ENCODE assay signal across 10 cellular contexts in genomic region chr19:58009301-58009665, GRCh38. TPM values are rescaled to one million over a fixed set of nuclear protein-coding genes. Genes with fewer than 3 reads are reported as not detected.
DNase-seq lines count a peak whose midpoint lies in the region; ATAC-seq and TF ChIP-seq lines count a peak whose summit lies in the region.
"Had no signal": no experiment of that assay in that cellular context is flagged by ENCODE, and none has a peak within 500 bp of the region (broad histone marks: within the 10 kb centered on the region; RNA-seq: fewer than 3 reads in every experiment).

No MANE protein-coding gene starts in this region.

- H3K27me3 ChIP-seq in DND-41 (ENCODE audit: insufficient read depth, low read length, poor library complexity) (no peaks in the 10 kb centered on the region), esophagus muscularis mucosa (no peaks in the 10 kb centered on the region), prostate gland (replicated peaks; ENCODE audit: insufficient read depth) (no peaks in the 10 kb centered on the region)
- H3K27me3 ChIP-seq: thyroid gland had no signal

- no peak for TF ChIP-seq EP300 in esophagus muscularis mucosa (IDR thresholded peaks at IDR 0.05)

- DNase-seq in DND-41 (no peak), T-helper 17 cell (no peak), esophagus muscularis mucosa (ENCODE audit: extremely low spot score) (no peak), prostate gland (ENCODE audit: low spot score) (no peak), HCEC 1CT (no peak), NCI-H2171 treated with DMSO at 0.1 percent for 48 hours (lab: John Stamatoyannopoulos, UW) (no peak), NCI-H1048 (lab: John Stamatoyannopoulos, UW) (no peak), DMS 273 treated with DMSO at 0.1 percent for 48 hours (lab: John Stamatoyannopoulos, UW) (no peak)

- peak; percentile 58 for ATAC-seq in DND-41 (ENCODE audit: insufficient read depth, low read depth)
- no peak for ATAC-seq in T-helper 17 cell

- intact Hi-C loops in esophagus muscularis mucosa (cut with DNase I): no loop called here
- intact Hi-C loops in prostate gland (cut with DNase I): no loop called here

- H3K27ac ChIP-seq in DND-41 (ENCODE audit: low read length) (no peak overlapping the region; the same call in 1 of the 2 replicates), esophagus muscularis mucosa (replicated peaks in 1 of 4) (peak overlapping the region; percentile 58 to 90 (median 68)), prostate gland (peak overlapping the region; percentile 36 to 77)

- H3K4me1 ChIP-seq in DND-41 (ENCODE audit: insufficient read depth, low read length) (peaks cover 30% of the 10 kb centered on the region), esophagus muscularis mucosa (peaks cover 5 to 23% (median 13%) of the 10 kb centered on the region in 4 donors), prostate gland (replicated peaks) (no peaks in the 10 kb centered on the region)

- H2AFZ ChIP-seq in DND-41 (ENCODE audit: low read depth, low read length): peak overlapping the region; percentile 96

- peaks cover 2% of the 10 kb centered on the region for H3K36me3 Mint-ChIP-seq in T-helper 17 cell (ENCODE audit: low read depth)

- WGBS in esophagus muscularis mucosa: no CpG with 5 or more reads among the region's 21 CpGs
- 6% methylated on average over 21 of the region's 21 CpGs for WGBS in prostate gland

- peaks cover 5% of the 10 kb centered on the region for H3K79me2 ChIP-seq in DND-41 (ENCODE audit: insufficient read depth, low read length)

- H3K36me3 ChIP-seq in DND-41 (ENCODE audit: insufficient read depth, low read length) (peaks cover 27% of the 10 kb centered on the region), esophagus muscularis mucosa (peaks cover 13 to 33% (median 30%) of the 10 kb centered on the region in 4 donors), prostate gland (no peaks in the 10 kb centered on the region)

- TF ChIP-seq POLR2A in esophagus muscularis mucosa (IDR thresholded peaks at IDR 0.05; ENCODE audit: low read depth) (no peak), prostate gland (IDR thresholded peaks at IDR 0.05) (no peak)

- peak overlapping the region; percentile 40 to 80 for H3K4me3 ChIP-seq in DND-41 (ENCODE audit: low read depth in 1 of 2, low read length in 2 of 2)
- H3K4me3 ChIP-seq in esophagus muscularis mucosa: peak overlapping the region; percentile 43 to 64 (median 52)
- peak overlapping the region in 1 of 2 donors; percentile 36 for H3K4me3 ChIP-seq in prostate gland

- no peaks in the 10 kb centered on the region for H3K4me1 Mint-ChIP-seq in T-helper 17 cell

- H4K20me1 ChIP-seq in DND-41 (ENCODE audit: insufficient read depth, low read length): no peaks in the 10 kb centered on the region

- H3K9ac ChIP-seq in DND-41 (ENCODE audit: low read depth, low read length): peak overlapping the region; percentile 70

- H3K4me2 ChIP-seq in DND-41 (ENCODE audit: insufficient read depth, low read length): peak overlapping the region; percentile 98

- H3K9me3 ChIP-seq in DND-41 (ENCODE audit: insufficient read depth, low read length, severe bottlenecking) (peaks cover 19% of the 10 kb centered on the region), T-helper 17 cell (ENCODE audit: control insufficient read depth, low read length, poor library complexity, severe bottlenecking) (peaks cover 17% of the 10 kb centered on the region), esophagus muscularis mucosa (peaks cover 0 to 96% (median 72%) of the 10 kb centered on the region in 4 donors), prostate gland (no peaks in the 10 kb centered on the region)
- H3K9me3 ChIP-seq: thyroid gland had no signal

- TF ChIP-seq CTCF in DND-41 (IDR thresholded peaks at IDR 0.05; ENCODE audit: borderline replicate concordance, extremely low read depth, low read length, poor library complexity, severe bottlenecking): no peak
- TF ChIP-seq CTCF in esophagus muscularis mucosa (IDR thresholded peaks at IDR 0.05): no peak
- TF ChIP-seq CTCF in prostate gland (IDR thresholded peaks at IDR 0.05): no peak

- H3K4me3 Mint-ChIP-seq in T-helper 17 cell: peak overlapping the region; percentile 19
- H3K4me3 Mint-ChIP-seq: neural crest cell had no signal

- no peak overlapping the region for H3K27ac Mint-ChIP-seq in T-helper 17 cell

- H3K27me3 Mint-ChIP-seq in T-helper 17 cell: no peaks in the 10 kb centered on the region

RNA-seq across cellular contexts. Expression of gene ZNF606, which starts 6.7 kb away (rescaled TPM):
- total RNA-seq in T-helper 17 cell (1 to 10 TPM; 7.1 TPM), esophagus muscularis mucosa (10 to 100 TPM in 3 of 4 donors, 1 to 10 TPM in 1; 7.6 to 23.3 (median 15.5) TPM), prostate gland (10 to 100 TPM; 44.7 to 51.3 TPM)

RNA-seq across cellular contexts. Expression of gene ZSCAN1, which starts 24.5 kb away (rescaled TPM):
- total RNA-seq in T-helper 17 cell: not detected
- total RNA-seq in esophagus muscularis mucosa: not detected
- total RNA-seq in prostate gland: 1 to 10 TPM; 2.2 to 5.2 TPM

RNA-seq across cellular contexts. Expression of gene C19orf18, which starts 34.9 kb away (rescaled TPM):
- total RNA-seq in T-helper 17 cell (under 1 TPM; 0.37 to 0.65 TPM), esophagus muscularis mucosa (under 1 TPM in 3 of 4 donors, not detected in 1; 0.40 to 0.84 (median 0.83) TPM), prostate gland (under 1 TPM in 1 of 2 donors, not detected in 1; 0.87 TPM)
- total RNA-seq: thyroid gland had no signal

RNA-seq across cellular contexts. Expression of gene ZNF135, which starts 49.8 kb away (rescaled TPM):
- total RNA-seq in T-helper 17 cell (under 1 TPM; 0.16 to 0.57 TPM), esophagus muscularis mucosa (1 to 10 TPM; 5.1 to 9.1 (median 6.6) TPM), prostate gland (10 to 100 TPM; 13.4 to 19.3 TPM)
